Comparison of ENCODE assay signal across 33 cellular contexts in the genomic region with DNA sequence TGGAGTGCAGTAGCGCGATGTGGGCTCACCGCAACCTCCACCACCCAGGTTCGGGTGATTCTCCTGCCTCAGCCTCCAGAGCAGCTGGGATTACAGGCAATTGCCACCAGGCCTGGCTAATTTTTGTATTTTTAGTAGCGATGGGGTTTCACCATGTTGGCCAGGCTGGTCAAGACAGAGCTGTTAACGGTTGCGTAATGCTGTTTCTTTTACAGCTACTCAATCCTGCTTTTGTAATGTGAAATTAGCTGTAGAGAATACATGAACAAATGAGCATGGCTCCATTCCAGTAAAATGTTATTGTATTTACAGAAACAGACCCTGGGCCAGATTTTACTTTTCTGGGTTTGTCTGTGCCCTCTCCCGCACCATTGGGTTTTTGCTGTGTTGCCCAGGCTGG. TPM values are rescaled to one million over a fixed set of nuclear protein-coding genes. Genes with fewer than 3 reads are reported as not detected.
DNase-seq lines count a peak whose midpoint lies in the region; ATAC-seq, FAIRE-seq and TF ChIP-seq lines count a peak whose summit lies in the region.
"Had no signal": no experiment of that assay in that cellular context is flagged by ENCODE, and none has a peak within 500 bp of the region (broad histone marks: within the 10 kb centered on the region; RNA-seq: fewer than 3 reads in every experiment).

No MANE protein-coding gene starts in this region.

- no peak for ATAC-seq in activated naive CD8-positive, alpha-beta T cell treated with anti-CD3 and anti-CD28 coated beads, Interleukin-2, amount 50 U/mL, for 24 hours
- ATAC-seq in K562 = no peak
- ATAC-seq in GM21381 (IDR thresholded peaks at IDR 0.05; ENCODE audit: unreplicated experiment) = no peak
- ATAC-seq: activated T-cell treated with anti-CD3 and anti-CD28 coated beads, Interleukin-2, amount 50 U/mL, for 4 hours; effector memory CD8-positive, alpha-beta T cell; foreskin keratinocyte; GM23338 had no signal

- DNase-seq in activated naive CD8-positive, alpha-beta T cell treated with anti-CD3 and anti-CD28 coated beads, Interleukin-2, amount 50 U/mL, for 24 hours = no peak
- DNase-seq in NOMO-1 treated with dmso at 0.1 percent for 144 hours (lab: John Stamatoyannopoulos, UW; ENCODE audit: unreplicated experiment) (peak; percentile 16), K562 (ENCODE audit: extremely low read depth in 1 of 4, low spot score in 3 of 4) (no peak), spleen (peak; percentile 21), COR-L47 (lab: John Stamatoyannopoulos, UW) (no peak)
- no peak for DNase-seq in activated naive CD4-positive, alpha-beta T cell treated with anti-CD3 and anti-CD28 coated beads for 36 hours
- DNase-seq: 8988T; activated CD4-positive, CD25-positive, alpha-beta regulatory T cell; activated gamma-delta T cell; activated T-cell treated with anti-CD3 and anti-CD28 coated beads, Interleukin-2, amount 50 U/mL, for 4 hours; CD4-positive, CD25-positive, alpha-beta regulatory T cell; effector memory CD8-positive, alpha-beta T cell; erythroblast; foreskin keratinocyte; HFFc6; hippocampal formation; NCI-H1436 treated with DMSO at 0.1 percent for 48 hours; NCI-H2107; ovary; RPMI8226; stimulated activated naive CD4-positive, alpha-beta T cell treated with Interleukin-2 at 50 U/mL for 16 hours had no signal

- intact Hi-C loops in K562 (cut with micrococcal nuclease) (no loop called here), spleen (cut with DNase I; ENCODE audit: low total_unique reads) (no loop called here)
- intact Hi-C loops in activated naive CD4-positive, alpha-beta T cell treated with anti-CD3 and anti-CD28 coated beads for 36 hours (cut with micrococcal nuclease) = no loop called here

- peak overlapping the region; percentile 22 for H3K27ac Mint-ChIP-seq in activated naive CD8-positive, alpha-beta T cell
- H3K27ac Mint-ChIP-seq in activated naive CD8-positive, alpha-beta T cell treated with anti-CD3 and anti-CD28 coated beads, Interleukin-2, amount 50 U/mL, for 24 hours = no peak overlapping the region
- no peak overlapping the region for H3K27ac Mint-ChIP-seq in activated naive CD4-positive, alpha-beta T cell treated with anti-CD3 and anti-CD28 coated beads for 36 hours
- H3K27ac Mint-ChIP-seq: CD4-positive, CD25-positive, alpha-beta regulatory T cell; effector memory CD8-positive, alpha-beta T cell; GM23338; HFFc6 had no signal

- H4K20me1 ChIP-seq in K562 (replicated peaks; ENCODE audit: control insufficient read depth, insufficient read depth, low read length) = no peaks in the 10 kb centered on the region

- TF ChIP-seq CTCF in K562 (IDR thresholded peaks at IDR 0.05 in 2 of 3, conservative IDR thresholded peaks at IDR 0.05 in 1 of 3; ENCODE audit: insufficient read depth in 2 of 3, low read depth in 1 of 3, low read length in 3 of 3) = no peak
- no peak for TF ChIP-seq CTCF in spleen (IDR thresholded peaks at IDR 0.05 in 8 of 11, conservative IDR thresholded peaks at IDR 0.05 in 3 of 11)

- peaks cover 16% of the 10 kb centered on the region for H3K4me1 Mint-ChIP-seq in activated naive CD8-positive, alpha-beta T cell (ENCODE audit: low read depth)
- peaks cover 12% of the 10 kb centered on the region for H3K4me1 Mint-ChIP-seq in activated naive CD8-positive, alpha-beta T cell treated with anti-CD3 and anti-CD28 coated beads, Interleukin-2, amount 50 U/mL, for 24 hours
- H3K4me1 Mint-ChIP-seq in activated naive CD4-positive, alpha-beta T cell treated with anti-CD3 and anti-CD28 coated beads for 36 hours (ENCODE audit: low read depth) = peaks cover 15% of the 10 kb centered on the region

- CTCF ChIA-PET in K562 (lab: Yijun Ruan, JAX; ENCODE audit: low intra/inter-chr PET ratio) = interaction anchor here (0.6 kb wide), 1 partner anchor 1123 kb away, joined by 3 read pairs; no protein-coding TSS in a partner anchor
- CTCF ChIA-PET in activated naive CD4-positive, alpha-beta T cell treated with anti-CD3 and anti-CD28 coated beads for 36 hours (lab: Charles Lee) = interaction anchor here (0.7 kb wide), 2 partner anchors 58 to 69 kb away, joined by 3 to 4 read pairs; no protein-coding TSS in a partner anchor

- no peak for TF ChIP-seq RAD21 in K562 (CRISPR knock-in tag; conservative IDR thresholded peaks at IDR 0.05 in 1 of 2, IDR thresholded peaks at IDR 0.05 in 1 of 2)

- H3K27me3 ChIP-seq in K562 (ENCODE audit: control insufficient read depth in 2 of 2, insufficient read depth in 2 of 2, low read length in 2 of 2) (peaks cover 4 to 30% of the 10 kb centered on the region in 2 experiments), spleen (replicated peaks in 1 of 7) (no peaks in the 10 kb centered on the region)
- H3K27me3 ChIP-seq: foreskin keratinocyte, ovary, suprapubic skin had no signal

- peaks cover 3% of the 10 kb centered on the region for H3K36me3 Mint-ChIP-seq in activated naive CD8-positive, alpha-beta T cell
- peaks cover 18% of the 10 kb centered on the region for H3K36me3 Mint-ChIP-seq in activated naive CD8-positive, alpha-beta T cell treated with anti-CD3 and anti-CD28 coated beads, Interleukin-2, amount 50 U/mL, for 24 hours (ENCODE audit: low read depth)
- H3K36me3 Mint-ChIP-seq in activated naive CD4-positive, alpha-beta T cell treated with anti-CD3 and anti-CD28 coated beads for 36 hours (ENCODE audit: low read depth) = peaks cover 18% of the 10 kb centered on the region

- in situ Hi-C loops in K562 (cut with MboI) = no loop called here

- TF ChIP-seq POLR2A in K562 (conservative IDR thresholded peaks at IDR 0.05) (no peak), spleen (IDR thresholded peaks at IDR 0.05) (no peak)

- H2AFZ ChIP-seq in K562 (ENCODE audit: low read depth, low read length) = no peak overlapping the region
- H2AFZ ChIP-seq: GM23338 had no signal

- H3K9me3 ChIP-seq in K562 (replicated peaks; ENCODE audit: control insufficient read depth, insufficient read depth, low read depth, low read length) (no peaks in the 10 kb centered on the region), spleen (no peaks in the 10 kb centered on the region)
- H3K9me3 ChIP-seq: ovary, suprapubic skin had no signal

- H3K4me2 ChIP-seq in K562 (ENCODE audit: insufficient read depth, low read length) = no peak overlapping the region
- H3K4me2 ChIP-seq: GM23338 had no signal

- TF ChIP-seq EP300 in K562 (IDR thresholded peaks at IDR 0.05; ENCODE audit: low read length) = no peak

- no peaks in the 10 kb centered on the region for H3K9me1 ChIP-seq in K562 (ENCODE audit: control insufficient read depth, insufficient read depth, low read length)

- H3K4me1 ChIP-seq in K562 (replicated peaks in 1 of 2; ENCODE audit: control insufficient read depth in 2 of 2, insufficient read depth in 2 of 2, low read length in 2 of 2) = peaks cover 7 to 16% of the 10 kb centered on the region in 2 experiments; a peak in 4 of 5 replicates
- peaks cover 0 to 19% (median 0%) of the 10 kb centered on the region in 6 donors for H3K4me1 ChIP-seq in spleen
- H3K4me1 ChIP-seq: foreskin keratinocyte, suprapubic skin had no signal

- H3K36me3 ChIP-seq in K562 (ENCODE audit: control insufficient read depth, insufficient read depth, low read length) (peaks cover 25% of the 10 kb centered on the region), spleen (peaks cover 0 to 41% (median 31%) of the 10 kb centered on the region in 6 donors)
- H3K36me3 ChIP-seq: ovary had no signal

- H3K9ac ChIP-seq in K562 (ENCODE audit: insufficient read depth in 1 of 2, low read depth in 2 of 2, low read length in 2 of 2) = no peak overlapping the region

- no TSS peak for BruUV-seq in K562 (replicated peaks; lab: Mats Ljungman, UMichigan)

- 66% methylated on average over 8 of the region's 8 CpGs for WGBS in K562 (ENCODE audit: insufficient coverage, low coverage, missing lambda C conversion rate)
- 74 to 96% (median 84%) methylated on average over 8 of the region's 8 CpGs for whole genome bisulfite sequencing in spleen, 5 donors

- POLR2A ChIA-PET in K562 (lab: Yijun Ruan, JAX) = interaction anchor here (0.8 to 4.3 kb wide), 4 partner anchors 12 to 29 kb away, joined by 3 to 37 read pairs (median 5); a partner anchor contains a TSS

- no peak overlapping the region for H3K4me3 Mint-ChIP-seq in activated naive CD8-positive, alpha-beta T cell
- H3K4me3 Mint-ChIP-seq in activated naive CD8-positive, alpha-beta T cell treated with anti-CD3 and anti-CD28 coated beads, Interleukin-2, amount 50 U/mL, for 24 hours = no peak overlapping the region
- H3K4me3 Mint-ChIP-seq in activated naive CD4-positive, alpha-beta T cell treated with anti-CD3 and anti-CD28 coated beads for 36 hours = no peak overlapping the region
- H3K4me3 Mint-ChIP-seq: activated T-cell treated with anti-CD3 and anti-CD28 coated beads, Interleukin-2, amount 50 U/mL, for 4 hours; CD4-positive, CD25-positive, alpha-beta regulatory T cell; central memory CD8-positive, alpha-beta T cell; effector memory CD8-positive, alpha-beta T cell; GM23338; HFFc6 had no signal

- no peak for FAIRE-seq in K562 (lab: Jason Lieb, UNC)
- FAIRE-seq: D721Med had no signal

- no peaks in the 10 kb centered on the region for H3K27me3 Mint-ChIP-seq in activated naive CD8-positive, alpha-beta T cell
- no peaks in the 10 kb centered on the region for H3K27me3 Mint-ChIP-seq in activated naive CD8-positive, alpha-beta T cell treated with anti-CD3 and anti-CD28 coated beads, Interleukin-2, amount 50 U/mL, for 24 hours
- no peaks in the 10 kb centered on the region for H3K27me3 Mint-ChIP-seq in activated naive CD4-positive, alpha-beta T cell treated with anti-CD3 and anti-CD28 coated beads for 36 hours (ENCODE audit: low read depth)
- H3K27me3 Mint-ChIP-seq: CD4-positive, CD25-positive, alpha-beta regulatory T cell; central memory CD8-positive, alpha-beta T cell; effector memory CD8-positive, alpha-beta T cell had no signal

- no peaks in the 10 kb centered on the region for H3K9me3 Mint-ChIP-seq in activated naive CD8-positive, alpha-beta T cell (ENCODE audit: low read depth)
- H3K9me3 Mint-ChIP-seq in activated naive CD8-positive, alpha-beta T cell treated with anti-CD3 and anti-CD28 coated beads, Interleukin-2, amount 50 U/mL, for 24 hours = no peaks in the 10 kb centered on the region
- H3K9me3 Mint-ChIP-seq in activated naive CD4-positive, alpha-beta T cell treated with anti-CD3 and anti-CD28 coated beads for 36 hours = no peaks in the 10 kb centered on the region
- H3K9me3 Mint-ChIP-seq: activated T-cell treated with anti-CD3 and anti-CD28 coated beads, Interleukin-2, amount 50 U/mL, for 4 hours; CD4-positive, CD25-positive, alpha-beta regulatory T cell; central memory CD8-positive, alpha-beta T cell; effector memory CD8-positive, alpha-beta T cell; GM23338; HFFc6 had no signal

- no peaks in the 10 kb centered on the region for H3K79me2 ChIP-seq in K562 (ENCODE audit: control insufficient read depth, insufficient read depth, low read length)

- H3K27ac ChIP-seq in K562 (ENCODE audit: extremely low read depth, low read depth, low read length) = no peak overlapping the region
- H3K27ac ChIP-seq in spleen = peak overlapping the region in 1 of 8 donors; percentile 33
- H3K27ac ChIP-seq: foreskin keratinocyte, ovary, suprapubic skin had no signal

- no peak overlapping the region for H3K4me3 ChIP-seq in K562
- no peak overlapping the region for H3K4me3 ChIP-seq in spleen
- H3K4me3 ChIP-seq: GM23338, ovary, suprapubic skin had no signal

RNA-seq across cellular contexts. Expression of a gene that starts 1.9 kb away (rescaled TPM):
- total RNA-seq in K562 (2011; cell fraction: chromatin; rRNA removed; ENCODE audit: low replicate concordance) = not detected in 2 replicates
- not detected in 2 replicates for total RNA-seq in K562 (2011; cell fraction: nucleolus; rRNA removed)
- not detected in 2 replicates for total RNA-seq in K562 (2011; cell fraction: nucleoplasm; rRNA removed)
- not detected in 2 replicates for total RNA-seq in K562 (2014; rRNA removed)
- total RNA-seq in K562 (2014; rRNA removed; fragmentation: Illumina TruSeq; extraction: Trizol) = not detected in 2 replicates
- not detected in 2 replicates for total RNA-seq in K562 (2015; rRNA removed; fragmentation: Illumina TruSeq; extraction: Trizol)
- total RNA-seq in K562 (2021) = not detected in 2 replicates
- not detected in 2 replicates for polyA plus RNA-seq in K562 (2011; rRNA removed)
- 0.12 TPM in 1 of 2 replicates, not detected in the other for polyA plus RNA-seq in K562 (2011; cell fraction: cytosol; rRNA removed)
- not detected in 2 replicates for polyA plus RNA-seq in K562 (2011; cell fraction: nucleus; rRNA removed)
- polyA plus RNA-seq in K562 (2012) = 0.04 and 0.28 TPM in 2 replicates
- not detected in 2 replicates for polyA plus RNA-seq in K562 (2014; fragmentation: Illumina TruSeq; extraction: Trizol)
- not detected for polyA plus RNA-seq in K562 (2014; fragmentation: Nextera tagmentation; extraction: Ambion mirVana)
- 0.07 and 0.12 TPM in 2 replicates for polyA plus RNA-seq in K562 (2014; rRNA removed)
- not detected in 2 replicates for polyA minus RNA-seq in K562 (2011; rRNA and poly(A)+ RNA removed)
- polyA minus RNA-seq in K562 (2011; cell fraction: cytosol; rRNA and poly(A)+ RNA removed) = not detected in 2 replicates
- not detected in 2 replicates for polyA minus RNA-seq in K562 (2011; cell fraction: nucleus; rRNA and poly(A)+ RNA removed)
- total RNA-seq in spleen = under 1 TPM in 1 of 7 donors, not detected in 6; 0.44 TPM
- polyA plus RNA-seq in spleen = 1 to 10 TPM in 1 of 3 donors, under 1 TPM in 2; 0.11 to 1.2 (median 0.20) TPM
- under 1 TPM in 1 of 2 experiments, not detected in 1; 0.40 TPM for total RNA-seq in activated naive CD4-positive, alpha-beta T cell treated with anti-CD3 and anti-CD28 coated beads for 36 hours
- total RNA-seq: CD4-positive, CD25-positive, alpha-beta regulatory T cell; GM23338; HFFc6; HT-29; lung microvascular endothelial cell; M059J; skeletal muscle tissue; ureter had no signal
- polyA plus RNA-seq: GM23338, neural cell had no signal

RNA-seq across cellular contexts. Expression of a gene that starts 11.7 kb away (rescaled TPM):
- 16.7 and 22.8 TPM in 2 replicates for total RNA-seq in K562 (2011; cell fraction: chromatin; rRNA removed; ENCODE audit: low replicate concordance)
- total RNA-seq in K562 (2011; cell fraction: nucleolus; rRNA removed) = 19.2 and 19.5 TPM in 2 replicates
- 26.3 and 35.2 TPM in 2 replicates for total RNA-seq in K562 (2011; cell fraction: nucleoplasm; rRNA removed)
- total RNA-seq in K562 (2014; rRNA removed) (182 and 213 TPM in 2 replicates), K562 (2014; rRNA removed; fragmentation: Illumina TruSeq; extraction: Trizol) (176 and 177 TPM in 2 replicates), K562 (2015; rRNA removed; fragmentation: Illumina TruSeq; extraction: Trizol) (181 and 197 TPM in 2 replicates), K562 (2021) (158 and 162 TPM in 2 replicates), spleen (10 to 100 TPM; 29.6 to 58.2 (median 42.1) TPM)
- polyA plus RNA-seq in K562 (2011; rRNA removed) (142 and 149 TPM in 2 replicates), K562 (2014; fragmentation: Illumina TruSeq; extraction: Trizol) (175 and 196 TPM in 2 replicates), K562 (2014; fragmentation: Nextera tagmentation; extraction: Ambion mirVana) (100 to 1,000 TPM; 395 to 456 TPM), K562 (2014; rRNA removed) (220 and 256 TPM in 2 replicates), spleen (10 to 100 TPM; 55.4 to 76.7 (median 66.2) TPM)
- 83.2 and 101 TPM in 2 replicates for polyA plus RNA-seq in K562 (2011; cell fraction: cytosol; rRNA removed)
- polyA plus RNA-seq in K562 (2011; cell fraction: nucleus; rRNA removed) = 56.0 and 76.4 TPM in 2 replicates
- 136 and 193 TPM in 2 replicates for polyA plus RNA-seq in K562 (2012)
- polyA minus RNA-seq in K562 (2011; rRNA and poly(A)+ RNA removed) = 64.8 and 70.6 TPM in 2 replicates
- polyA minus RNA-seq in K562 (2011; cell fraction: cytosol; rRNA and poly(A)+ RNA removed) = 28.2 and 34.9 TPM in 2 replicates
- polyA minus RNA-seq in K562 (2011; cell fraction: nucleus; rRNA and poly(A)+ RNA removed) = 13.5 and 23.9 TPM in 2 replicates
- total RNA-seq in activated naive CD4-positive, alpha-beta T cell treated with anti-CD3 and anti-CD28 coated beads for 36 hours = 10 to 100 TPM; 65.1 to 75.8 TPM

RNA-seq across cellular contexts. Expression of a gene that starts 12.5 kb away (rescaled TPM):
- 417 and 829 TPM in 2 replicates for total RNA-seq in K562 (2011; cell fraction: chromatin; rRNA removed; ENCODE audit: low replicate concordance)
- 282 and 299 TPM in 2 replicates for total RNA-seq in K562 (2011; cell fraction: nucleolus; rRNA removed)
- 449 and 476 TPM in 2 replicates for total RNA-seq in K562 (2011; cell fraction: nucleoplasm; rRNA removed)
- total RNA-seq in K562 (2014; rRNA removed) (515 and 618 TPM in 2 replicates), K562 (2014; rRNA removed; fragmentation: Illumina TruSeq; extraction: Trizol) (801 and 895 TPM in 2 replicates), K562 (2015; rRNA removed; fragmentation: Illumina TruSeq; extraction: Trizol) (711 and 732 TPM in 2 replicates), K562 (2021) (627 and 658 TPM in 2 replicates), spleen (100 to 1,000 TPM in 6 of 7 donors, 10 to 100 TPM in 1; 94.1 to 136 (median 119) TPM)
- polyA plus RNA-seq in K562 (2011; rRNA removed) (276 and 332 TPM in 2 replicates), K562 (2014; fragmentation: Illumina TruSeq; extraction: Trizol) (575 and 659 TPM in 2 replicates), K562 (2014; fragmentation: Nextera tagmentation; extraction: Ambion mirVana) (100 to 1,000 TPM; 475 to 645 TPM), K562 (2014; rRNA removed) (311 and 331 TPM in 2 replicates), spleen (10 to 100 TPM; 74.3 to 78.9 (median 76.3) TPM)
- 190 and 209 TPM in 2 replicates for polyA plus RNA-seq in K562 (2011; cell fraction: cytosol; rRNA removed)
- 340 and 385 TPM in 2 replicates for polyA plus RNA-seq in K562 (2011; cell fraction: nucleus; rRNA removed)
- polyA plus RNA-seq in K562 (2012) = 349 and 560 TPM in 2 replicates
- 971 and 1,025 TPM in 2 replicates for polyA minus RNA-seq in K562 (2011; rRNA and poly(A)+ RNA removed)
- polyA minus RNA-seq in K562 (2011; cell fraction: cytosol; rRNA and poly(A)+ RNA removed) = 585 and 708 TPM in 2 replicates
- 302 and 460 TPM in 2 replicates for polyA minus RNA-seq in K562 (2011; cell fraction: nucleus; rRNA and poly(A)+ RNA removed)
- total RNA-seq in activated naive CD4-positive, alpha-beta T cell treated with anti-CD3 and anti-CD28 coated beads for 36 hours = 100 to 1,000 TPM; 420 to 425 TPM

RNA-seq across cellular contexts. Expression of a gene that starts 40.1 kb away (rescaled TPM):
- total RNA-seq in K562 (2011; cell fraction: chromatin; rRNA removed; ENCODE audit: low replicate concordance) = 97.0 and 119 TPM in 2 replicates
- total RNA-seq in K562 (2011; cell fraction: nucleolus; rRNA removed) = 75.9 and 101 TPM in 2 replicates
- total RNA-seq in K562 (2011; cell fraction: nucleoplasm; rRNA removed) = 118 and 128 TPM in 2 replicates
- total RNA-seq in K562 (2014; rRNA removed) (63.0 and 74.1 TPM in 2 replicates), K562 (2014; rRNA removed; fragmentation: Illumina TruSeq; extraction: Trizol) (151 and 166 TPM in 2 replicates), K562 (2015; rRNA removed; fragmentation: Illumina TruSeq; extraction: Trizol) (78.8 and 85.6 TPM in 2 replicates), K562 (2021) (131 and 144 TPM in 2 replicates), spleen (10 to 100 TPM in 4 of 7 donors, 1 to 10 TPM in 3; 6.0 to 17.4 (median 13.6) TPM)
- polyA plus RNA-seq in K562 (2011; rRNA removed) (265 and 286 TPM in 2 replicates), K562 (2014; fragmentation: Illumina TruSeq; extraction: Trizol) (93.8 and 98.3 TPM in 2 replicates), K562 (2014; fragmentation: Nextera tagmentation; extraction: Ambion mirVana) (100 to 1,000 TPM; 247 to 309 TPM), K562 (2014; rRNA removed) (90.9 and 94.5 TPM in 2 replicates), spleen (10 to 100 TPM; 12.7 to 14.9 (median 14.5) TPM)
- 60.4 and 121 TPM in 2 replicates for polyA plus RNA-seq in K562 (2011; cell fraction: cytosol; rRNA removed)
- 71.9 and 123 TPM in 2 replicates for polyA plus RNA-seq in K562 (2011; cell fraction: nucleus; rRNA removed)
- 58.3 and 88.8 TPM in 2 replicates for polyA plus RNA-seq in K562 (2012)
- 193 and 204 TPM in 2 replicates for polyA minus RNA-seq in K562 (2011; rRNA and poly(A)+ RNA removed)
- 59.9 and 62.8 TPM in 2 replicates for polyA minus RNA-seq in K562 (2011; cell fraction: cytosol; rRNA and poly(A)+ RNA removed)
- 42.4 and 92.6 TPM in 2 replicates for polyA minus RNA-seq in K562 (2011; cell fraction: nucleus; rRNA and poly(A)+ RNA removed)
- total RNA-seq in activated naive CD4-positive, alpha-beta T cell treated with anti-CD3 and anti-CD28 coated beads for 36 hours = 10 to 100 TPM; 84.9 to 92.4 TPM

Comparison
In these comparisons a context has a peak if more than half of its experiments do, and no peak if none do; other contexts are left out.
1. DNase-seq: peak in NOMO-1 treated with dmso at 0.1 percent for 144 hours (single experiment) and spleen (single experiment); none in activated naive CD8-positive, alpha-beta T cell treated with anti-CD3 and anti-CD28 coated beads, Interleukin-2, amount 50 U/mL, for 24 hours (single experiment), K562 (0 of 4), activated naive CD4-positive, alpha-beta T cell treated with anti-CD3 and anti-CD28 coated beads for 36 hours (single experiment) and COR-L47 (single experiment).